Comparison of ENCODE assay signal across 18 cellular contexts in genomic region chr7:46152671-46153070, GRCh38.
DNase-seq lines count a peak whose midpoint lies in the region; ATAC-seq and TF ChIP-seq lines count a peak whose summit lies in the region.
"Had no signal": no experiment of that assay in that cellular context is flagged by ENCODE, and none has a peak within 500 bp of the region (broad histone marks: within the 10 kb centered on the region; RNA-seq: fewer than 3 reads in every experiment).

No MANE protein-coding gene starts in this region.

- POLR2A ChIA-PET in PC-3 (lab: Charles Lee; ENCODE audit: unreplicated experiment) = no interaction called here

- no peaks in the 10 kb centered on the region for H3K79me2 ChIP-seq in PC-3 (ENCODE audit: low read length)

- no peak overlapping the region for H3K27ac ChIP-seq in PC-3 (ENCODE audit: low read length)
- peak overlapping the region; percentile 87 for H3K27ac ChIP-seq in foreskin keratinocyte
- H3K27ac ChIP-seq: body of pancreas had no signal

- TF ChIP-seq CTCF in PC-3 (conservative IDR thresholded peaks at IDR 0.05; ENCODE audit: low read depth, low read length) (peak; percentile 48), foreskin keratinocyte (conservative IDR thresholded peaks at IDR 0.05) (peak; percentile 54), GM13977 (IDR thresholded peaks at IDR 0.05; ENCODE audit: extremely low read depth, insufficient read depth, missing control alignments) (no peak)

- BruUV-seq in PC-3 (replicated peaks; lab: Mats Ljungman, UMichigan) = no TSS peak

- H3K9me3 ChIP-seq in PC-3 (ENCODE audit: low read length) = no peaks in the 10 kb centered on the region
- H3K9me3 ChIP-seq: body of pancreas had no signal

- H3K27me3 ChIP-seq in PC-3 (ENCODE audit: low read length) (no peaks in the 10 kb centered on the region), foreskin keratinocyte (no peaks in the 10 kb centered on the region)
- H3K27me3 ChIP-seq: body of pancreas had no signal

- H4K20me1 ChIP-seq in PC-3 (ENCODE audit: low read length) = no peaks in the 10 kb centered on the region

- in situ Hi-C loops in GM13977 (cut with MboI; ENCODE audit: low pct_unique_long_range_greater_than_20kb, low sequenced_read_pairs, unreplicated experiment) = no loop called here

- intact Hi-C loops in PC-3 (cut with micrococcal nuclease) (loop anchor here (5.0 kb wide), 1 partner anchor 230 kb away; the partner anchor contains the start of gene IGFBP3), left cardiac atrium (cut with DNase I) (no loop called here)

- H3K9ac ChIP-seq in PC-3 (ENCODE audit: low read length) = no peak overlapping the region

- H3K4me1 ChIP-seq in PC-3 (ENCODE audit: insufficient read depth, low read length) (peaks cover 13% of the 10 kb centered on the region), foreskin keratinocyte (peaks cover 6% of the 10 kb centered on the region)
- H3K4me1 ChIP-seq: body of pancreas had no signal

- no peak overlapping the region for H3K4me3 ChIP-seq in PC-3 (ENCODE audit: low read length)
- H3K4me3 ChIP-seq: body of pancreas had no signal

- CTCF ChIA-PET in PC-3 (lab: Charles Lee) = interaction anchor here (0.7 kb wide), 2 partner anchors 195 to 231 kb away, joined by 3 to 8 read pairs; no protein-coding TSS in a partner anchor

- DNase-seq in A172 (ENCODE audit: low spot score) = peak; percentile 26
- DNase-seq in H4 (ENCODE audit: low spot score) = peak; percentile 47
- no peak for DNase-seq in PC-3
- no peak for DNase-seq in foreskin keratinocyte
- DNase-seq in NCI-H1417 treated with DMSO at 0.1 percent for 48 hours (lab: John Stamatoyannopoulos, UW) = no peak
- DNase-seq in left cardiac atrium = no peak
- DNase-seq in NCI-H82 treated with DMSO at 0.1 percent for 48 hours (lab: John Stamatoyannopoulos, UW; ENCODE audit: unreplicated experiment) = no peak
- no peak for DNase-seq in GM13977 (ENCODE audit: low spot score)
- DNase-seq: activated CD4-positive, alpha-beta T cell treated with anti-CD3 and anti-CD28 coated beads, Interleukin-2, amount 50 U/mL, for 4 hours; activated T-cell treated with anti-CD3 and anti-CD28 coated beads, Interleukin-2, amount 50 U/mL, for 1 hour; body of pancreas; CD8-positive, alpha-beta memory T cell; erythroblast; GDM1; KBM-7; NCI-H146; OCI-M1 had no signal

- no peaks in the 10 kb centered on the region for H3K9me2 ChIP-seq in PC-3 (replicated peaks; ENCODE audit: low read length)

- no peak overlapping the region for H2AFZ ChIP-seq in PC-3 (ENCODE audit: low read length)

- ATAC-seq in PC-3 (peak; percentile 30; the same call in 1 of the 2 replicates), foreskin keratinocyte (no peak), left cardiac atrium (no peak)
- ATAC-seq: body of pancreas; natural killer cell treated with Interleukin-12 subunit alpha and Interleukin-12 subunit beta and Interleukin-15 and Interleukin-18, amount 100 ng/mL, for 72 hours had no signal

- no peaks in the 10 kb centered on the region for H3F3A ChIP-seq in PC-3 (ENCODE audit: low read length, unreplicated experiment)

- no peaks in the 10 kb centered on the region for H3K36me3 ChIP-seq in PC-3 (ENCODE audit: low read depth, low read length)

- no peak overlapping the region for H3K4me2 ChIP-seq in PC-3 (ENCODE audit: low read length)

Comparison
In these comparisons a context has a peak if more than half of its experiments do, and no peak if none do; other contexts are left out.
1. DNase-seq: peak in A172 (single experiment) and H4 (single experiment); none in PC-3 (single experiment), foreskin keratinocyte (0 of 2), NCI-H1417 treated with DMSO at 0.1 percent for 48 hours (single experiment), left cardiac atrium (single experiment), NCI-H82 treated with DMSO at 0.1 percent for 48 hours (single experiment) and GM13977 (single experiment).